Comparison of ENCODE assay signal across 9 cellular contexts in the genomic region with DNA sequence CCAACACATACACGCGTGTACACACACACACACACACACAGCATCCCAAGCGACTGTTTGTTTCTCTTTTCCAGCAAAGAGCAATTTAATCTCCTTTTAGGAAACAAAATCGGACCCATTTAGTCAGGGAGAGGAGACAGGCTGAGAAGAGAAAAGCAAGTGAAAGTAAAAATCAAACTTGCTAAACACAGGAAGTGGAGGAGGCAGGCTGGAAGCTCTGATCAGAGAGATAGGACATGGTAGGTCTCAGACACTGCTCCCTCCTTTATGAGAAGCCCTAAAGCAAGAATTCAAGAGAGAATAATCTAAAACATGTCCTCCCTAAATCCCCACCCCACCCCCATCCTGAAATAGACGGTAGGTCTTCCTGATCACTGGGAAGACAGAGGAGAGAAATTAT.
DNase-seq lines count a peak whose midpoint lies in the region; ATAC-seq lines count a peak whose summit lies in the region.
"Had no signal": no experiment of that assay in that cellular context is flagged by ENCODE, and none has a peak within 500 bp of the region (broad histone marks: within the 10 kb centered on the region; RNA-seq: fewer than 3 reads in every experiment).

No MANE protein-coding gene starts in this region.

- peak; percentile 75 for ATAC-seq in HG03135 (IDR thresholded peaks at IDR 0.05; ENCODE audit: unreplicated experiment)
- peak; percentile 48 for ATAC-seq in sciatic nerve
- no peak for ATAC-seq in GM19328 (IDR thresholded peaks at IDR 0.05; ENCODE audit: unreplicated experiment)
- ATAC-seq in HG02970 (IDR thresholded peaks at IDR 0.05; ENCODE audit: low FRiP score, unreplicated experiment), result no peak

- H3K4me1 Mint-ChIP-seq in activated CD4-positive, alpha-beta T cell treated with anti-CD3 and anti-CD28 coated beads, Interleukin-2, amount 10 ng/mL, durations not matched to agents 24 days and 14 days, result peaks cover 17% of the 10 kb centered on the region
- peaks cover 25% of the 10 kb centered on the region for H3K4me1 Mint-ChIP-seq in activated T-helper 2 cell treated with anti-CD3 and anti-CD28 coated beads, Interferon-gamma antibody, Interleukin-2, Interleukin-4, amounts not matched to agents 10 μg/mL and 5 μg/mL and 100 μg/mL, durations not matched to agents 14 hours and 24 hours and 36 hours (ENCODE audit: low read depth)

- peaks cover 3% of the 10 kb centered on the region for H3K27me3 Mint-ChIP-seq in activated CD4-positive, alpha-beta T cell treated with anti-CD3 and anti-CD28 coated beads, Interleukin-2, amount 10 ng/mL, durations not matched to agents 24 days and 14 days
- H3K27me3 Mint-ChIP-seq in activated T-helper 2 cell treated with anti-CD3 and anti-CD28 coated beads, Interferon-gamma antibody, Interleukin-2, Interleukin-4, amounts not matched to agents 10 μg/mL and 5 μg/mL and 100 μg/mL, durations not matched to agents 14 hours and 24 hours and 36 hours (ENCODE audit: low read depth), result no peaks in the 10 kb centered on the region

- peak overlapping the region; percentile 77 for H3K4me3 Mint-ChIP-seq in activated CD4-positive, alpha-beta T cell treated with anti-CD3 and anti-CD28 coated beads, Interleukin-2, amount 10 ng/mL, durations not matched to agents 24 days and 14 days
- peak overlapping the region; percentile 55 for H3K4me3 Mint-ChIP-seq in activated T-helper 2 cell treated with anti-CD3 and anti-CD28 coated beads, Interferon-gamma antibody, Interleukin-2, Interleukin-4, amounts not matched to agents 10 μg/mL and 5 μg/mL and 100 μg/mL, durations not matched to agents 14 hours and 24 hours and 36 hours (ENCODE audit: low read depth)

- H3K36me3 Mint-ChIP-seq in activated CD4-positive, alpha-beta T cell treated with anti-CD3 and anti-CD28 coated beads, Interleukin-2, amount 10 ng/mL, durations not matched to agents 24 days and 14 days (ENCODE audit: low read depth), result no peaks in the 10 kb centered on the region
- H3K36me3 Mint-ChIP-seq in activated T-helper 2 cell treated with anti-CD3 and anti-CD28 coated beads, Interferon-gamma antibody, Interleukin-2, Interleukin-4, amounts not matched to agents 10 μg/mL and 5 μg/mL and 100 μg/mL, durations not matched to agents 14 hours and 24 hours and 36 hours (ENCODE audit: low read depth), result no peaks in the 10 kb centered on the region

- peak overlapping the region; percentile 76 for H3K27ac Mint-ChIP-seq in activated CD4-positive, alpha-beta T cell treated with anti-CD3 and anti-CD28 coated beads, Interleukin-2, amount 10 ng/mL, durations not matched to agents 24 days and 14 days
- peak overlapping the region; percentile 63 for H3K27ac Mint-ChIP-seq in activated T-helper 2 cell treated with anti-CD3 and anti-CD28 coated beads, Interferon-gamma antibody, Interleukin-2, Interleukin-4, amounts not matched to agents 10 μg/mL and 5 μg/mL and 100 μg/mL, durations not matched to agents 14 hours and 24 hours and 36 hours

- intact Hi-C loops in activated CD4-positive, alpha-beta T cell treated with anti-CD3 and anti-CD28 coated beads, Interleukin-2, amount 10 ng/mL, durations not matched to agents 24 days and 14 days (cut with micrococcal nuclease), result no loop called here
- intact Hi-C loops in activated T-helper 2 cell treated with anti-CD3 and anti-CD28 coated beads, Interferon-gamma antibody, Interleukin-2, Interleukin-4, amounts not matched to agents 10 μg/mL and 5 μg/mL and 100 μg/mL, durations not matched to agents 14 hours and 24 hours and 36 hours (cut with micrococcal nuclease), result loop anchor here (2.0 kb wide), 1 partner anchor 130 kb away; no protein-coding TSS in a partner anchor
- intact Hi-C loops in sciatic nerve (cut with DNase I), result no loop called here

- DNase-seq in activated CD4-positive, alpha-beta T cell treated with anti-CD3 and anti-CD28 coated beads, Interleukin-2, amount 10 ng/mL, durations not matched to agents 24 days and 14 days, result peak; percentile 71
- no peak for DNase-seq in activated CD4-positive, alpha-beta T cell treated with anti-CD3 and anti-CD28 coated beads, Interleukin-2, amount 50 U/mL, for 1 hour
- DNase-seq in activated T-helper 2 cell treated with anti-CD3 and anti-CD28 coated beads, Interferon-gamma antibody, Interleukin-2, Interleukin-4, amounts not matched to agents 10 μg/mL and 5 μg/mL and 100 μg/mL, durations not matched to agents 14 hours and 24 hours and 36 hours (ENCODE audit: low spot score), result no peak
- DNase-seq in sciatic nerve (ENCODE audit: low spot score) (no peak), NCI-H2171 (lab: John Stamatoyannopoulos, UW) (no peak)
- DNase-seq: NCI-H774 had no signal

- H3K9me3 Mint-ChIP-seq in activated CD4-positive, alpha-beta T cell treated with anti-CD3 and anti-CD28 coated beads, Interleukin-2, amount 10 ng/mL, durations not matched to agents 24 days and 14 days, result peaks cover 3% of the 10 kb centered on the region
- no peaks in the 10 kb centered on the region for H3K9me3 Mint-ChIP-seq in activated T-helper 2 cell treated with anti-CD3 and anti-CD28 coated beads, Interferon-gamma antibody, Interleukin-2, Interleukin-4, amounts not matched to agents 10 μg/mL and 5 μg/mL and 100 μg/mL, durations not matched to agents 14 hours and 24 hours and 36 hours

Comparison
In these comparisons a context has a peak if more than half of its experiments do, and no peak if none do; other contexts are left out.
1. ATAC-seq: peak in HG03135 (single experiment) and sciatic nerve (single experiment); none in GM19328 (single experiment) and HG02970 (single experiment).